ENCODE assay signal across 18 cellular contexts in the genomic region with DNA sequence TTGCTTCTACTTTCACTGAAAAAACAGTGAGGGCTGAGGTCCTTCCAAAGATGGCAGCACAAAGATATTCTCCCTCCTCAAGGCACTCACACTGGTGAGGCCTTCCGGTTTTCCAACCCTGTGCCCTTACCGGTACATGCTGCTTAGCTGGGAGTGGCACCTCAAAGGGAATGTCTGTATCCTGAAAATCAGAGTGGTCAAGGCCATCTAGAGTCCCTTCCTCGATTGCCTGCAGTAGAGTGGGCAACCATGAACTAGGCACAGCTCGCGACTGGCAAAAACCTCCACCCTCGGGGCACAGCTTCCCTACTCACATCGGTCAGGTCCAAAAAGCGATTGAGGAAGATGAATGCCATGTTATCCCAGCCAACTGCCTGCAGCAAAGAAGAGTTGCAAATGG. TPM values are rescaled to one million over a fixed set of nuclear protein-coding genes. Genes with fewer than 3 reads are reported as not detected.
DNase-seq lines count a peak whose midpoint lies in the region; ATAC-seq and TF ChIP-seq lines count a peak whose summit lies in the region.
"Had no signal": no experiment of that assay in that cellular context is flagged by ENCODE, and none has a peak within 500 bp of the region (broad histone marks: within the 10 kb centered on the region; RNA-seq: fewer than 3 reads in every experiment).

No MANE protein-coding gene starts in this region.

- H3K4me3 Mint-ChIP-seq in MCF 10A (ENCODE audit: unreplicated experiment) = no peak overlapping the region
- H3K4me3 Mint-ChIP-seq in immature natural killer cell = no peak overlapping the region
- H3K4me3 Mint-ChIP-seq: CD4-positive, alpha-beta memory T cell; central memory CD8-positive, alpha-beta T cell had no signal

- H3K27ac Mint-ChIP-seq in MCF 10A (ENCODE audit: low read depth, unreplicated experiment) (no peak overlapping the region), immature natural killer cell (peak overlapping the region in 1 of 6 donors; percentile 9)

- DNase-seq in breast epithelium (ENCODE audit: low spot score in 2 of 2) = peak in 1 of 2 donors; percentile 20
- DNase-seq in MCF 10A (ENCODE audit: unreplicated experiment) = no peak
- DNase-seq in upper lobe of right lung = no peak
- DNase-seq in immature natural killer cell = no peak
- no peak for DNase-seq in SKM-1 treated with dmso at 0.1 percent for 144 hours (lab: John Stamatoyannopoulos, UW; ENCODE audit: unreplicated experiment)
- DNase-seq: activated CD4-positive, alpha-beta T cell treated with anti-CD3 and anti-CD28 coated beads for 4 hours; activated gamma-delta T cell; CD4-positive, alpha-beta memory T cell; midbrain; NCI-H1436 treated with DMSO at 0.1 percent for 48 hours; NCI-H526 had no signal

- no peaks in the 10 kb centered on the region for H3K4me1 ChIP-seq in breast epithelium
- H3K4me1 ChIP-seq in duodenal mucosa (ENCODE audit: control insufficient read depth in 1 of 2, insufficient read depth in 2 of 2, low read length in 2 of 2) = peaks cover 16 to 17% of the 10 kb centered on the region in 2 donors
- H3K4me1 ChIP-seq in mucosa of stomach (ENCODE audit: control insufficient read depth, insufficient read depth, low read length) = peaks cover 22% of the 10 kb centered on the region
- no peaks in the 10 kb centered on the region for H3K4me1 ChIP-seq in upper lobe of right lung

- intact Hi-C loops in breast epithelium (cut with DNase I; ENCODE audit: low total_unique reads) = no loop called here
- intact Hi-C loops in MCF 10A (cut with micrococcal nuclease) = no loop called here
- intact Hi-C loops in upper lobe of right lung (cut with DNase I) = no loop called here

- H3K36me3 Mint-ChIP-seq in MCF 10A (ENCODE audit: insufficient read depth, unreplicated experiment) = peaks cover 57% of the 10 kb centered on the region
- peaks cover 16 to 46% (median 25%) of the 10 kb centered on the region in 3 donors for H3K36me3 Mint-ChIP-seq in immature natural killer cell

- H3K4me1 Mint-ChIP-seq in MCF 10A (ENCODE audit: insufficient read depth, unreplicated experiment) (peaks cover 9% of the 10 kb centered on the region), immature natural killer cell (peaks cover 2 to 4% of the 10 kb centered on the region in 2 donors)
- H3K4me1 Mint-ChIP-seq: central memory CD8-positive, alpha-beta T cell had no signal

- BruUV-seq in MCF 10A (replicated peaks; lab: Mats Ljungman, UMichigan) = no TSS peak

- H3K27me3 Mint-ChIP-seq in MCF 10A (ENCODE audit: insufficient read depth, unreplicated experiment) (no peaks in the 10 kb centered on the region), immature natural killer cell (ENCODE audit: low read depth in 3 of 3) (peaks cover 4 to 8% (median 7%) of the 10 kb centered on the region in 3 donors)
- H3K27me3 Mint-ChIP-seq: CD4-positive, alpha-beta memory T cell; central memory CD8-positive, alpha-beta T cell had no signal

- H3K9me3 Mint-ChIP-seq in MCF 10A (ENCODE audit: unreplicated experiment) (no peaks in the 10 kb centered on the region), immature natural killer cell (no peaks in the 10 kb centered on the region)
- H3K9me3 Mint-ChIP-seq: central memory CD8-positive, alpha-beta T cell had no signal

- H3K27ac ChIP-seq in breast epithelium = peak overlapping the region; percentile 82 to 89
- peak overlapping the region; percentile 94 for H3K27ac ChIP-seq in duodenal mucosa (ENCODE audit: low read depth, low read length)
- peak overlapping the region; percentile 28 for H3K27ac ChIP-seq in upper lobe of right lung
- H3K27ac ChIP-seq: neutrophil had no signal

- H3K9me3 ChIP-seq in breast epithelium (no peaks in the 10 kb centered on the region), duodenal mucosa (ENCODE audit: control insufficient read depth in 1 of 2, low read length in 2 of 2) (no peaks in the 10 kb centered on the region), mucosa of stomach (ENCODE audit: control insufficient read depth, low read length) (no peaks in the 10 kb centered on the region), upper lobe of right lung (no peaks in the 10 kb centered on the region)
- H3K9me3 ChIP-seq: neutrophil had no signal

- H3K27me3 ChIP-seq in breast epithelium (no peaks in the 10 kb centered on the region), duodenal mucosa (ENCODE audit: control insufficient read depth in 1 of 2, insufficient read depth in 2 of 2, low read length in 2 of 2) (no peaks in the 10 kb centered on the region), mucosa of stomach (ENCODE audit: control insufficient read depth, insufficient read depth, low read length) (no peaks in the 10 kb centered on the region), upper lobe of right lung (no peaks in the 10 kb centered on the region)
- H3K27me3 ChIP-seq: neutrophil had no signal

- no peak for TF ChIP-seq POLR2A in breast epithelium (IDR thresholded peaks at IDR 0.05)

- H3K4me3 ChIP-seq in breast epithelium (peak overlapping the region in 1 of 3 donors; percentile 12), duodenal mucosa (ENCODE audit: low read depth in 1 of 2, low read length in 2 of 2) (peak overlapping the region; percentile 65 to 72), mucosa of stomach (ENCODE audit: low read length) (peak overlapping the region; percentile 72), upper lobe of right lung (no peak overlapping the region)
- H3K4me3 ChIP-seq: GM12878 had no signal

- CTCF ChIA-PET in MCF 10A (lab: Yijun Ruan, JAX) = interaction anchor here (0.7 to 1.4 kb wide), 3 partner anchors 36 to 76 kb away, joined by 3 to 5 read pairs (median 4); no protein-coding TSS in a partner anchor

- POLR2A ChIA-PET in MCF 10A (lab: Yijun Ruan, JAX) = interaction anchor here (0.8 to 5.2 kb wide), 13 partner anchors 10 to 218 kb away, joined by 3 to 51 read pairs (median 5); partner anchors contain the start of genes CCDC121, EIF2B4, GPN1 and NRBP1

- no peaks in the 10 kb centered on the region for H3K36me3 ChIP-seq in breast epithelium
- H3K36me3 ChIP-seq in duodenal mucosa (ENCODE audit: control insufficient read depth in 1 of 2, insufficient read depth in 2 of 2, low read length in 2 of 2) = peaks cover 18 to 34% of the 10 kb centered on the region in 2 donors
- H3K36me3 ChIP-seq in mucosa of stomach (ENCODE audit: control insufficient read depth, insufficient read depth, low read length) = peaks cover 3% of the 10 kb centered on the region
- H3K36me3 ChIP-seq in upper lobe of right lung = peaks cover 43% of the 10 kb centered on the region

- H3K9ac ChIP-seq in duodenal mucosa (ENCODE audit: low read depth in 1 of 2, low read length in 2 of 2) = peak overlapping the region; percentile 72 to 77
- peak overlapping the region; percentile 89 for H3K9ac ChIP-seq in mucosa of stomach (ENCODE audit: low read length)

- TF ChIP-seq CTCF in breast epithelium (IDR thresholded peaks at IDR 0.05) (no peak), MCF 10A (IDR thresholded peaks at IDR 0.05; ENCODE audit: unreplicated experiment) (no peak), upper lobe of right lung (IDR thresholded peaks at IDR 0.05) (no peak)

- no peak for ATAC-seq in upper lobe of right lung
- ATAC-seq in HG02970 (IDR thresholded peaks at IDR 0.05; ENCODE audit: low FRiP score, unreplicated experiment) = no peak
- ATAC-seq: GM12878, Right ventricle myocardium inferior had no signal

RNA-seq across cellular contexts. Expression of gene KRTCAP3, which starts 3.4 kb away (rescaled TPM):
- total RNA-seq in breast epithelium (10 to 100 TPM in 2 of 3 donors, 1 to 10 TPM in 1; 3.8 to 31.2 (median 14.7) TPM), MCF 10A (2022) (4.1 and 6.9 TPM in 2 replicates), upper lobe of right lung (22.5 TPM)
- polyA plus RNA-seq in immature natural killer cell = under 1 TPM in 1 of 3 donors, not detected in 2; 0.63 TPM

RNA-seq across cellular contexts. Expression of gene NRBP1, which starts 17.2 kb away (rescaled TPM):
- total RNA-seq in breast epithelium = 10 to 100 TPM; 70.5 to 87.5 (median 80.3) TPM
- 79.5 and 97.3 TPM in 2 replicates for total RNA-seq in MCF 10A (2022)
- total RNA-seq in upper lobe of right lung = 75.8 TPM
- 100 to 1,000 TPM in 2 of 3 donors, 10 to 100 TPM in 1; 85.7 to 154 (median 147) TPM for polyA plus RNA-seq in immature natural killer cell

RNA-seq across cellular contexts. Expression of gene PPM1G, which starts 36.2 kb away (rescaled TPM):
- total RNA-seq in breast epithelium (10 to 100 TPM; 46.2 to 59.0 (median 54.4) TPM), MCF 10A (2022) (85.7 and 123 TPM in 2 replicates), upper lobe of right lung (51.8 TPM)
- 100 to 1,000 TPM in 2 of 3 donors, 10 to 100 TPM in 1; 71.3 to 116 (median 104) TPM for polyA plus RNA-seq in immature natural killer cell

RNA-seq across cellular contexts. Expression of gene IFT172, which starts 43.9 kb away (rescaled TPM):
- total RNA-seq in breast epithelium (10 to 100 TPM; 28.2 to 51.5 (median 32.1) TPM), MCF 10A (2022) (20.6 and 22.3 TPM in 2 replicates), upper lobe of right lung (19.2 TPM)
- polyA plus RNA-seq in immature natural killer cell = 1 to 10 TPM in 2 of 3 donors, under 1 TPM in 1; 0.76 to 8.4 (median 3.1) TPM

RNA-seq across cellular contexts. Expression of gene FNDC4, which starts 49.4 kb away (rescaled TPM):
- total RNA-seq in breast epithelium (10 to 100 TPM; 12.4 to 57.7 (median 57.3) TPM), MCF 10A (2022) (0.79 and 1.1 TPM in 2 replicates), upper lobe of right lung (2.0 TPM)
- not detected for polyA plus RNA-seq in immature natural killer cell
- total RNA-seq: CD4-positive, alpha-beta memory T cell had no signal
- polyA plus RNA-seq: GM12878 had no signal

Comparison
In these comparisons a context has a peak if more than half of its experiments do, and no peak if none do; other contexts are left out.
1. H3K27ac ChIP-seq: peak in every context shown above with its lines; median percentile 94 in duodenal mucosa; 86 in breast epithelium; 28 in upper lobe of right lung.